Comparison of ENCODE assay signal across 15 cellular contexts in the genomic region with DNA sequence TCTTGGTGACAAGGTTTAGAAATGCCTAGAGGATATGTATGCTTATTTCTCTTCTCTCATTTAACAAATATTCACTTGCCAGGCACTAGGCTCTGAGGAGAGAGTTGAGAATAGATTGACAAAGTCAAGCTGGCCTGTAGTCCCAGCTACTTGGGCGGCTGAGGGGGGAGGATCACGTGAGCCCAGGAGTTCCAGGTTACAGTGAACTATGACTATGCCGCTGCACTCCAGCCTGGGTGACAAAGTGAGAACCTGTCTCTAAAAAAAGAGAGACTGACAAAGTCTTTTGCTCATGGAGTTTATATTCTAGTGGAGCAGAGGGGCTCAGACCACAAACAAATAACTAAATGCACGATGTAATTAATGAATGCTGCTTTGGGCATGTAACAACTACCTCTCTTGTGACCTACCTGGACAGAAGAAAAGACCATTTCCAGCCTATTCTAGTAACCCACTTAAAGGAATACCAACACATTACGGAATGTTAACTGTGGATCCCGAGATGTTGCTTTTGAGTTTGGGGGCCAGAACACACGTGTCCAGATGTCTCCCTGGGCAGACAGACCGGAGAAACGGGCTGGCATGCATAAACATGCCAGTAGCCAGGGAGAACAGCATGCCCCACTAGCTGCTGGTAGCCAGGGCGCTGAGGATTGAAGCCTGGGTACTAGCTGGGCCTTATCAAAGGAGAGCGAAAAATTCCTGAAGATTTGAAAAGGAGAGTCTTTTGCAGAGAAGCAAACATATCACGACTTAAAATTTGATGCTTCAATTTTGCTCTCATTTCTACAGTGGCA. TPM values are rescaled to one million over a fixed set of nuclear protein-coding genes. Genes with fewer than 3 reads are reported as not detected.
DNase-seq lines count a peak whose midpoint lies in the region; ATAC-seq, FAIRE-seq and TF ChIP-seq lines count a peak whose summit lies in the region.
"Had no signal": no experiment of that assay in that cellular context is flagged by ENCODE, and none has a peak within 500 bp of the region (broad histone marks: within the 10 kb centered on the region; RNA-seq: fewer than 3 reads in every experiment).

No MANE protein-coding gene starts in this region.

- no peak overlapping the region for H3K27ac Mint-ChIP-seq in activated CD4-positive, alpha-beta memory T cell treated with anti-CD3 and anti-CD28 coated beads, Interleukin-2, amount 10 ng/mL, durations not matched to agents 7 days and 5 days
- no peak overlapping the region for H3K27ac Mint-ChIP-seq in activated CD4-positive, alpha-beta memory T cell treated with anti-CD3 and anti-CD28 coated beads for 36 hours
- H3K27ac Mint-ChIP-seq in activated T-helper 17 cell treated with anti-CD3 and anti-CD28 coated beads, Interleukin-2, amount 50 U/mL, for 72 hours: no peak overlapping the region

- ATAC-seq in activated T-helper 17 cell treated with anti-CD3 and anti-CD28 coated beads, Interleukin-2, amount 50 U/mL, for 72 hours (replicated peaks): no peak
- no peak for ATAC-seq in thoracic aorta (ENCODE audit: insufficient number of reproducible peaks, low FRiP score, low read depth)
- ATAC-seq: A549 had no signal

- H3K4me3 Mint-ChIP-seq in activated CD4-positive, alpha-beta memory T cell treated with anti-CD3 and anti-CD28 coated beads, Interleukin-2, amount 10 ng/mL, durations not matched to agents 7 days and 5 days: peak overlapping the region; percentile 16
- H3K4me3 Mint-ChIP-seq in activated CD4-positive, alpha-beta memory T cell treated with anti-CD3 and anti-CD28 coated beads for 36 hours: no peak overlapping the region
- H3K4me3 Mint-ChIP-seq in activated T-helper 17 cell treated with anti-CD3 and anti-CD28 coated beads, Interleukin-2, amount 50 U/mL, for 72 hours: peak overlapping the region; percentile 89

- no peak overlapping the region for H3K4me3 ChIP-seq in thoracic aorta
- H3K4me3 ChIP-seq in small intestine (ENCODE audit: low read depth in 1 of 2, low read length in 2 of 2): no peak overlapping the region
- H3K4me3 ChIP-seq: A549, tibial nerve had no signal

- FAIRE-seq in small intestine (lab: Jason Lieb, UNC): no peak
- FAIRE-seq: A549 had no signal

- H3K4me1 ChIP-seq in thoracic aorta (ENCODE audit: control insufficient read depth in 1 of 2, low read depth in 2 of 2): peaks cover 6 to 33% of the 10 kb centered on the region in 2 donors
- H3K4me1 ChIP-seq in small intestine (ENCODE audit: control insufficient read depth in 2 of 2, insufficient read depth in 1 of 2, low read depth in 1 of 2, low read length in 1 of 2): peaks cover 3 to 4% of the 10 kb centered on the region in 2 donors

- H3K27me3 Mint-ChIP-seq in activated CD4-positive, alpha-beta memory T cell treated with anti-CD3 and anti-CD28 coated beads, Interleukin-2, amount 10 ng/mL, durations not matched to agents 7 days and 5 days: peaks cover 6% of the 10 kb centered on the region
- H3K27me3 Mint-ChIP-seq in activated CD4-positive, alpha-beta memory T cell treated with anti-CD3 and anti-CD28 coated beads for 36 hours: peaks cover 1% of the 10 kb centered on the region
- peaks cover 3% of the 10 kb centered on the region for H3K27me3 Mint-ChIP-seq in activated T-helper 17 cell treated with anti-CD3 and anti-CD28 coated beads, Interleukin-2, amount 50 U/mL, for 72 hours

- DNase-seq in activated CD4-positive, alpha-beta memory T cell treated with anti-CD3 and anti-CD28 coated beads, Interleukin-2, amount 10 ng/mL, durations not matched to agents 7 days and 5 days: no peak
- no peak for DNase-seq in activated CD4-positive, alpha-beta memory T cell treated with anti-CD3 and anti-CD28 coated beads for 36 hours
- DNase-seq in kidney tubule cell (ENCODE audit: low spot score) (peak; percentile 28), thoracic aorta (ENCODE audit: low spot score) (no peak), small intestine (no peak), hippocampal formation (lab: John Stamatoyannopoulos, UW) (no peak)
- no peak for DNase-seq in activated naive CD4-positive, alpha-beta T cell (lab: John Stamatoyannopoulos, UW)
- DNase-seq: activated CD4-positive, alpha-beta T cell treated with anti-CD3 and anti-CD28 coated beads, Interleukin-2, amount 50 U/mL, for 4 hours; activated gamma-delta T cell treated with Interleukin-2 at 50 U/mL for 16 hours; cerebellar nuclear complex; NCI-H2227 treated with DMSO at 0.1 percent for 48 hours had no signal

- intact Hi-C loops in activated CD4-positive, alpha-beta memory T cell treated with anti-CD3 and anti-CD28 coated beads for 36 hours (cut with micrococcal nuclease): no loop called here

- CTCF ChIA-PET in activated CD4-positive, alpha-beta memory T cell treated with anti-CD3 and anti-CD28 coated beads, Interleukin-2, amount 10 ng/mL, durations not matched to agents 7 days and 5 days (lab: Charles Lee): interaction anchor here (0.6 to 1.4 kb wide), 2 partner anchors 183 to 213 kb away, joined by 3 to 4 read pairs; no protein-coding TSS in a partner anchor
- CTCF ChIA-PET in activated CD4-positive, alpha-beta memory T cell treated with anti-CD3 and anti-CD28 coated beads for 36 hours (lab: Charles Lee): no interaction called here

- peak overlapping the region; percentile 45 to 99 for H3K27ac ChIP-seq in thoracic aorta
- no peak overlapping the region for H3K27ac ChIP-seq in small intestine (ENCODE audit: low read depth in 1 of 2, low read length in 1 of 2)
- H3K27ac ChIP-seq: A549, HL-60 had no signal

- H3K27me3 ChIP-seq in thoracic aorta (replicated peaks; ENCODE audit: insufficient read depth) (no peaks in the 10 kb centered on the region), small intestine (ENCODE audit: control insufficient read depth in 2 of 2, insufficient read depth in 2 of 2, low read length in 2 of 2) (no peaks in the 10 kb centered on the region)
- H3K27me3 ChIP-seq: tibial nerve had no signal

- WGBS in small intestine, 3 donors: 82 to 88% (median 84%) methylated on average over 12 of the region's 12 CpGs

- no peak for TF ChIP-seq CTCF in thoracic aorta (IDR thresholded peaks at IDR 0.05)

- H3K9me3 ChIP-seq in thoracic aorta (no peaks in the 10 kb centered on the region), small intestine (ENCODE audit: control insufficient read depth, low read depth) (no peaks in the 10 kb centered on the region)
- H3K9me3 ChIP-seq: A549, tibial nerve had no signal

- peaks cover 45% of the 10 kb centered on the region for H3K4me1 Mint-ChIP-seq in activated CD4-positive, alpha-beta memory T cell treated with anti-CD3 and anti-CD28 coated beads, Interleukin-2, amount 10 ng/mL, durations not matched to agents 7 days and 5 days
- peaks cover 27% of the 10 kb centered on the region for H3K4me1 Mint-ChIP-seq in activated CD4-positive, alpha-beta memory T cell treated with anti-CD3 and anti-CD28 coated beads for 36 hours (ENCODE audit: low read depth)
- peaks cover 6% of the 10 kb centered on the region for H3K4me1 Mint-ChIP-seq in activated T-helper 17 cell treated with anti-CD3 and anti-CD28 coated beads, Interleukin-2, amount 50 U/mL, for 72 hours

- H3K36me3 Mint-ChIP-seq in activated CD4-positive, alpha-beta memory T cell treated with anti-CD3 and anti-CD28 coated beads, Interleukin-2, amount 10 ng/mL, durations not matched to agents 7 days and 5 days (ENCODE audit: low read depth): peaks cover 7% of the 10 kb centered on the region
- peaks cover 4% of the 10 kb centered on the region for H3K36me3 Mint-ChIP-seq in activated CD4-positive, alpha-beta memory T cell treated with anti-CD3 and anti-CD28 coated beads for 36 hours
- H3K36me3 Mint-ChIP-seq in activated T-helper 17 cell treated with anti-CD3 and anti-CD28 coated beads, Interleukin-2, amount 50 U/mL, for 72 hours (ENCODE audit: low read depth): peaks cover 6% of the 10 kb centered on the region

- H3K36me3 ChIP-seq in thoracic aorta (no peaks in the 10 kb centered on the region), small intestine (ENCODE audit: control insufficient read depth in 2 of 2, insufficient read depth in 2 of 2, low read length in 2 of 2) (no peaks in the 10 kb centered on the region)
- H3K36me3 ChIP-seq: tibial nerve had no signal

- POLR2A ChIA-PET in activated CD4-positive, alpha-beta memory T cell treated with anti-CD3 and anti-CD28 coated beads, Interleukin-2, amount 10 ng/mL, durations not matched to agents 7 days and 5 days (lab: Charles Lee): interaction anchor here (1.4 kb wide), 1 partner anchor 12 kb away, joined by 4 read pairs; no protein-coding TSS in a partner anchor
- POLR2A ChIA-PET in activated CD4-positive, alpha-beta memory T cell treated with anti-CD3 and anti-CD28 coated beads for 36 hours (lab: Charles Lee): interaction anchor here (0.7 kb wide), 1 partner anchor 22 kb away, joined by 3 read pairs; no protein-coding TSS in a partner anchor

- no peaks in the 10 kb centered on the region for H3K9me3 Mint-ChIP-seq in activated CD4-positive, alpha-beta memory T cell treated with anti-CD3 and anti-CD28 coated beads, Interleukin-2, amount 10 ng/mL, durations not matched to agents 7 days and 5 days
- H3K9me3 Mint-ChIP-seq in activated CD4-positive, alpha-beta memory T cell treated with anti-CD3 and anti-CD28 coated beads for 36 hours: no peaks in the 10 kb centered on the region
- H3K9me3 Mint-ChIP-seq in activated T-helper 17 cell treated with anti-CD3 and anti-CD28 coated beads, Interleukin-2, amount 50 U/mL, for 72 hours: no peaks in the 10 kb centered on the region

RNA-seq across cellular contexts. Expression of gene BMPR1A, which starts 2.6 kb away (rescaled TPM):
- total RNA-seq in activated CD4-positive, alpha-beta memory T cell treated with anti-CD3 and anti-CD28 coated beads, Interleukin-2, amount 10 ng/mL, durations not matched to agents 7 days and 5 days: 10 to 100 TPM; 14.8 to 17.2 TPM
- 10 to 100 TPM; 10.8 to 13.6 TPM for total RNA-seq in activated CD4-positive, alpha-beta memory T cell treated with anti-CD3 and anti-CD28 coated beads for 36 hours
- total RNA-seq in activated T-helper 17 cell treated with anti-CD3 and anti-CD28 coated beads, Interleukin-2, amount 50 U/mL, for 72 hours: 10 to 100 TPM; 11.1 to 14.4 TPM
- total RNA-seq in thoracic aorta: 100 to 1,000 TPM in 1 of 2 donors, 10 to 100 TPM in 1; 69.0 to 130 TPM
- 10 to 100 TPM in 1 of 3 donors, 1 to 10 TPM in 2; 3.4 to 13.7 (median 5.9) TPM for polyA plus RNA-seq in small intestine

Comparison
In these comparisons a context has a peak if more than half of its experiments do, and no peak if none do; other contexts are left out.
1. H3K27ac ChIP-seq: peak in thoracic aorta (2 of 2); none in small intestine (0 of 2).